ENCODE assay signal across 32 cellular contexts in genomic region chr7:47528471-47528870, GRCh38. TPM values are rescaled to one million over a fixed set of nuclear protein-coding genes. Genes with fewer than 3 reads are reported as not detected.
"Had no signal": no experiment of that assay in that cellular context is flagged by ENCODE, and none has a peak within 500 bp of the region (broad histone marks: within the 10 kb centered on the region; RNA-seq: fewer than 3 reads in every experiment).

No MANE protein-coding gene starts in this region.

- H3K4me1 ChIP-seq: breast epithelium, neural progenitor cell, parathyroid adenoma, right atrium auricular region, suprapubic skin, tibial artery had no signal

- H3K27me3 Mint-ChIP-seq: activated B cell treated with CpG ODN at 0.5 μM for 24 hours; activated CD8-positive, alpha-beta memory T cell treated with anti-CD3 and anti-CD28 coated beads, Interleukin-2, amount 10 ng/mL, durations not matched to agents 7 days and 5 days; activated CD8-positive, alpha-beta T cell treated with anti-CD3 and anti-CD28 coated beads for 36 hours; activated naive CD4-positive, alpha-beta T cell treated with anti-CD3 and anti-CD28 coated beads, Interleukin-2, amount 50 U/mL, for 24 hours; activated naive CD8-positive, alpha-beta T cell treated with anti-CD3 and anti-CD28 coated beads, Interleukin-2, amount 50 U/mL, for 24 hours; naive thymus-derived CD8-positive, alpha-beta T cell; stimulated activated naive B cell treated with anti-CD40 and anti-IgM and Interleukin-4, amounts not matched to agents 10 μg/mL and 1 μg/mL and 100 μg/mL, for 72 hours had no signal

- H3K4me3 Mint-ChIP-seq: activated B cell treated with CpG ODN at 0.5 μM for 24 hours; activated CD8-positive, alpha-beta memory T cell treated with anti-CD3 and anti-CD28 coated beads, Interleukin-2, amount 10 ng/mL, durations not matched to agents 7 days and 5 days; activated CD8-positive, alpha-beta T cell treated with anti-CD3 and anti-CD28 coated beads for 36 hours; activated naive CD4-positive, alpha-beta T cell treated with anti-CD3 and anti-CD28 coated beads, Interleukin-2, amount 50 U/mL, for 24 hours; activated naive CD8-positive, alpha-beta T cell treated with anti-CD3 and anti-CD28 coated beads, Interleukin-2, amount 50 U/mL, for 24 hours; endodermal cell; naive thymus-derived CD8-positive, alpha-beta T cell; neural progenitor cell; stimulated activated naive B cell treated with anti-CD40 and anti-IgM and Interleukin-4, amounts not matched to agents 10 μg/mL and 1 μg/mL and 100 μg/mL, for 72 hours had no signal

- H3K9ac ChIP-seq: neural progenitor cell, parathyroid adenoma had no signal

- H2AFZ ChIP-seq: neural progenitor cell, parathyroid adenoma had no signal

- FAIRE-seq: keratinocyte had no signal

- H3K27ac ChIP-seq: breast epithelium, neural progenitor cell, parathyroid adenoma, right atrium auricular region, stomach, suprapubic skin, tibial artery had no signal

- H3K4me2 ChIP-seq: neural progenitor cell had no signal

- H3K27ac Mint-ChIP-seq: activated B cell treated with CpG ODN at 0.5 μM for 24 hours; activated CD8-positive, alpha-beta memory T cell treated with anti-CD3 and anti-CD28 coated beads, Interleukin-2, amount 10 ng/mL, durations not matched to agents 7 days and 5 days; activated CD8-positive, alpha-beta T cell treated with anti-CD3 and anti-CD28 coated beads for 36 hours; activated naive CD4-positive, alpha-beta T cell treated with anti-CD3 and anti-CD28 coated beads, Interleukin-2, amount 50 U/mL, for 24 hours; activated naive CD8-positive, alpha-beta T cell treated with anti-CD3 and anti-CD28 coated beads, Interleukin-2, amount 50 U/mL, for 24 hours; activated T-helper 2 cell treated with anti-CD3 and anti-CD28 coated beads, Interferon-gamma antibody, Interleukin-2, Interleukin-4, amounts not matched to agents 10 μg/mL and 5 μg/mL and 100 μg/mL, durations not matched to agents 14 hours and 24 hours and 36 hours; endodermal cell; neural progenitor cell; stimulated activated naive B cell treated with anti-CD40 and anti-IgM and Interleukin-4, amounts not matched to agents 10 μg/mL and 1 μg/mL and 100 μg/mL, for 72 hours had no signal

- H3K36me3 ChIP-seq: breast epithelium, neural progenitor cell, right atrium auricular region, suprapubic skin had no signal

- ATAC-seq: activated CD8-positive, alpha-beta memory T cell treated with anti-CD3 and anti-CD28 coated beads, Interleukin-2, amount 10 ng/mL, durations not matched to agents 7 days and 5 days; activated CD8-positive, alpha-beta T cell treated with anti-CD3 and anti-CD28 coated beads for 36 hours; activated naive CD8-positive, alpha-beta T cell treated with anti-CD3 and anti-CD28 coated beads, Interleukin-2, amount 50 U/mL, for 24 hours; esophagus mucosa; left cardiac atrium; left ventricle myocardium superior; naive thymus-derived CD8-positive, alpha-beta T cell; stimulated activated naive B cell treated with anti-CD40 and anti-IgM and Interleukin-4, amounts not matched to agents 10 μg/mL and 1 μg/mL and 100 μg/mL, for 72 hours had no signal

- DNase-seq: activated B cell treated with CpG ODN at 0.5 μM for 24 hours; activated CD4-positive, alpha-beta T cell treated with anti-CD3 and anti-CD28 coated beads, Interleukin-2, amount 50 U/mL, for 1 hour; activated CD8-positive, alpha-beta memory T cell treated with anti-CD3 and anti-CD28 coated beads, Interleukin-2, amount 10 ng/mL, durations not matched to agents 7 days and 5 days; activated CD8-positive, alpha-beta T cell treated with anti-CD3 and anti-CD28 coated beads for 36 hours; activated naive CD8-positive, alpha-beta T cell treated with anti-CD3 and anti-CD28 coated beads, Interleukin-2, amount 50 U/mL, for 24 hours; activated T-cell treated with anti-CD3 and anti-CD28 coated beads, Interleukin-2, amount 50 U/mL, for 48 hours; amygdala; central memory CD4-positive, alpha-beta T cell; endodermal cell; foreskin fibroblast; head of caudate nucleus; hippocampal formation; left cardiac atrium; left ventricle myocardium superior; mammary epithelial cell; midbrain; naive thymus-derived CD8-positive, alpha-beta T cell; occipital lobe; stimulated activated CD4-positive, alpha-beta T cell treated with anti-CD3 and anti-CD28 coated beads, Interleukin-15, amount 100 ng/mL, for 24 hours; stimulated activated CD4-positive, alpha-beta T cell treated with anti-CD3 and anti-CD28 coated beads, Interleukin-2, amount 100 ng/mL, for 24 hours; stimulated activated naive B cell treated with anti-CD40 and anti-IgM and Interleukin-4, amounts not matched to agents 10 μg/mL and 1 μg/mL and 100 μg/mL, for 72 hours; stomach; tibial artery had no signal

- H3K27me3 ChIP-seq: breast epithelium, neural progenitor cell, right atrium auricular region, stomach, suprapubic skin, tibial artery had no signal

- H3K36me3 Mint-ChIP-seq: activated CD8-positive, alpha-beta memory T cell treated with anti-CD3 and anti-CD28 coated beads, Interleukin-2, amount 10 ng/mL, durations not matched to agents 7 days and 5 days; activated naive CD4-positive, alpha-beta T cell treated with anti-CD3 and anti-CD28 coated beads, Interleukin-2, amount 50 U/mL, for 24 hours had no signal

- H3K4me3 ChIP-seq: breast epithelium, neural progenitor cell, right atrium auricular region, stomach, suprapubic skin, tibial artery had no signal

- H3K9me3 ChIP-seq: breast epithelium, right atrium auricular region, stomach, suprapubic skin, tibial artery had no signal

- H3K9me3 Mint-ChIP-seq: activated CD8-positive, alpha-beta T cell treated with anti-CD3 and anti-CD28 coated beads for 36 hours; activated naive CD4-positive, alpha-beta T cell treated with anti-CD3 and anti-CD28 coated beads, Interleukin-2, amount 50 U/mL, for 24 hours; activated T-helper 2 cell treated with anti-CD3 and anti-CD28 coated beads, Interferon-gamma antibody, Interleukin-2, Interleukin-4, amounts not matched to agents 10 μg/mL and 5 μg/mL and 100 μg/mL, durations not matched to agents 14 hours and 24 hours and 36 hours had no signal

- H3K4me1 Mint-ChIP-seq: activated CD8-positive, alpha-beta memory T cell treated with anti-CD3 and anti-CD28 coated beads, Interleukin-2, amount 10 ng/mL, durations not matched to agents 7 days and 5 days; activated naive CD4-positive, alpha-beta T cell treated with anti-CD3 and anti-CD28 coated beads, Interleukin-2, amount 50 U/mL, for 24 hours; activated naive CD8-positive, alpha-beta T cell treated with anti-CD3 and anti-CD28 coated beads, Interleukin-2, amount 50 U/mL, for 24 hours; naive thymus-derived CD8-positive, alpha-beta T cell had no signal

RNA-seq across cellular contexts. Expression of gene TNS3, which starts 53.4 kb away (rescaled TPM):
- polyA plus RNA-seq: naive thymus-derived CD8-positive, alpha-beta T cell had no signal
